Comparison of ENCODE assay signal across 8 cellular contexts in the genomic region with DNA sequence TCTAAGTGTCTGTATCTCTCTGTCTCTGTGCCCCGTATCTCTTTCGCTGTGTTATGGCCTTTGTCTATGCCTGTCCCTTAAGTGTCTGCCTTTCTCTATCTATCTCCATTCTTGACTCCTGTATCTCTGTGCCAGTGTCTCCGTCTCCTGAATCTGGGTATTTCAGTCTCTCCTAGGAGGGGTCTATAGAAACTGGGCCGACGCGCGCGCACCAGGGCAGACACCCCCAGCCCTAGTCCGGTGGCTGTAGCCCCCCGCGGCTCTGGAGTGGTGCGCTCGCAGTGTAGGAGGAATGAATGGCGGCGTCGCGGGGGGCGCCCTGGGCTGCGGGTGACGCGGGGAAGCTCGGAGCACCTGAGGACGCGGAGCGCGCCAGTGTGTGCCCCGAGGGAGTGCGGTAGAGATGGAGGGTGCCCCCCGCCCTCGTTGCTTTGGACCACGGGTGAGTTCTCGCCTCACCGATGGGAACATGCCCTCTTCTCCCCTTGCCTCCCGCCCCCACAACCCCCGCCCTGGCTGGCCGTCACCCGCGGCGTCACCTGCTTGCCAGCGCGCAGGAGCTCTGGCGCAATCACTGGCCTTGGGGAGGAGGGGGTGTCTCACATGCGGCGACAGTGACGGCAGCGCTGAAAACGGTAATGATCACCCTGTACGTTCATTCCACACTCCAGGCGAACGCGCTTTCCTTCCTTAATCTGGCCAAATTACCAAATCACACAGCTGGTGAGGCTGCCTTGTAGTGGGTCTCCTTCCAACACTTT. TPM values are rescaled to one million over a fixed set of nuclear protein-coding genes. Genes with fewer than 3 reads are reported as not detected.
DNase-seq lines count a peak whose midpoint lies in the region; ATAC-seq and TF ChIP-seq lines count a peak whose summit lies in the region.

No MANE protein-coding gene starts in this region.

- in situ Hi-C loops in astrocyte of the cerebellum (cut with HindIII; ENCODE audit: low sequenced_read_pairs): no loop called here

- H3K27me3 Mint-ChIP-seq in mesothelial cell of epicardium (ENCODE audit: low read depth): peaks cover 81% of the 10 kb centered on the region

- ATAC-seq in GM21619 (IDR thresholded peaks at IDR 0.05; ENCODE audit: unreplicated experiment) (no peak), HG03280 (IDR thresholded peaks at IDR 0.05; ENCODE audit: unreplicated experiment) (no peak)

- H3K9me3 Mint-ChIP-seq in mesothelial cell of epicardium: peaks cover 4% of the 10 kb centered on the region

- no peak for TF ChIP-seq CTCF in astrocyte of the cerebellum (IDR thresholded peaks at IDR 0.05; ENCODE audit: low read depth, low read length, missing control alignments)
- no peak for TF ChIP-seq CTCF in mesothelial cell of epicardium (IDR thresholded peaks at IDR 0.05; ENCODE audit: unreplicated experiment)

- H3K27ac Mint-ChIP-seq in mesothelial cell of epicardium: no peak overlapping the region

- peak overlapping the region; percentile 38 for H3K4me3 ChIP-seq in astrocyte of the cerebellum (ENCODE audit: low read depth, low read length)

- H3K4me1 Mint-ChIP-seq in mesothelial cell of epicardium: peaks cover 15% of the 10 kb centered on the region

- DNase-seq in SIG-M5 treated with dmso at 0.1 percent for 504 hours (lab: John Stamatoyannopoulos, UW; ENCODE audit: unreplicated experiment): peak; percentile 31
- DNase-seq in SIG-M5 (lab: John Stamatoyannopoulos, UW): no peak
- DNase-seq in NCI-H345 treated with DMSO at 0.1 percent for 48 hours (lab: John Stamatoyannopoulos, UW; ENCODE audit: unreplicated experiment): peak; percentile 74
- no peak for DNase-seq in astrocyte of the cerebellum (ENCODE audit: low read depth)
- DNase-seq in mesothelial cell of epicardium (ENCODE audit: low spot score in 2 of 2, unreplicated experiment in 2 of 2): no peak
- no peak for DNase-seq in pons (ENCODE audit: low spot score)

- H3K4me3 Mint-ChIP-seq in mesothelial cell of epicardium: peak overlapping the region; percentile 64

- H3K36me3 Mint-ChIP-seq in mesothelial cell of epicardium: peaks cover 14% of the 10 kb centered on the region

RNA-seq across cellular contexts. Expression of a gene that starts 1.0 kb away (rescaled TPM):
- 0.16 TPM in 2 of 3 replicates, not detected in the other for total RNA-seq in mesothelial cell of epicardium

RNA-seq across cellular contexts. Expression of a gene that starts 12.9 kb away (rescaled TPM):
- 3.8 to 4.9 TPM (median 4.2 TPM) in 3 replicates for total RNA-seq in mesothelial cell of epicardium

RNA-seq across cellular contexts. Expression of a gene that starts 13.5 kb away (rescaled TPM):
- total RNA-seq in mesothelial cell of epicardium: not detected in 3 replicates

RNA-seq across cellular contexts. Expression of a gene that starts 13.6 kb away (rescaled TPM):
- total RNA-seq in mesothelial cell of epicardium: 36.0 to 40.9 TPM (median 36.6 TPM) in 3 replicates

RNA-seq across cellular contexts. Expression of a gene that starts 33.0 kb away (rescaled TPM):
- total RNA-seq in mesothelial cell of epicardium: 0.36 to 1.1 TPM (median 0.78 TPM) in 3 replicates

Comparison
In these comparisons a context has a peak if more than half of its experiments do, and no peak if none do; other contexts are left out.
1. DNase-seq: peak in SIG-M5 treated with dmso at 0.1 percent for 504 hours (single experiment) and NCI-H345 treated with DMSO at 0.1 percent for 48 hours (single experiment); none in SIG-M5 (single experiment), astrocyte of the cerebellum (single experiment), mesothelial cell of epicardium (0 of 2) and pons (single experiment).